1 cellular context compared by ENCODE assay signal in the genomic region with DNA sequence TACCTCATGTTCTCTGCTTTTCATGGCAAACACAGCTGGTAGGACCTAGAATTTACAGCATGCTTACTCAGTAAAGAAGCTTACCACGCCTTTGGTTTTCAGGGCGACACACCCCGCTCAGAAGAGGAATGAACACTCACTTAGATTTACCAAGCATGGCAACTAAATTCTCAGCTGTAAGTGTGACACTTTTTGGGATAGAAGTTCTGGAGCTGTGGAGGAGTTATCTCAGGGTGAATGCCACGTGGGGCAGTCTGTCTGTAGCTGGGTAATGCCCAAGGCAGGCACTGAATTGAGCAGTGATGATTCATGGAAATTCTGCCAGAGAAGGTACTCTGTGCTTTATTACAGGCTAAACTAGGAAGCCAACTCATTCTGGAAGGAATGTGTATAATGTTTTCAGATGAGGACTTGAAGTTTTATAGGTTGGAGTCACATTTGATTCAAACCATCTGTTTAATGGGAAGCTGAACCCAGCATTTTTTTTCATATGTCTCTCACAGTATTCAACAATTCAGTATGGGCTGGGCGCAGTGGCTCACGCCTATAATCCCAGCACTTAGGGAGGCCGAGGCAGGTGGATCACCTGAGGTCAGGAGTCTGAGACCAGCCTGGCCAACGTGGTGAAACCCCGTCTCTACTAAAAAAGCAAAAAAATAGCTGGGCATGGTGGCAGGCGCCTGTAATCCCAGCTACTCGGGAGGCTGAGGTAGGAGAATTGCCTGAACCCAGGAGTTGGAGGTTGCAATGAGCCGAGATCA.
TF ChIP-seq lines count a peak whose summit lies in the region.

No MANE protein-coding gene starts in this region.

TF ChIP-seq in SK-N-SH, 30 proteins besides CTCF, POLR2A, EP300 and RAD21 (continued from another document):
- TF ChIP-seq, protein P1, sequence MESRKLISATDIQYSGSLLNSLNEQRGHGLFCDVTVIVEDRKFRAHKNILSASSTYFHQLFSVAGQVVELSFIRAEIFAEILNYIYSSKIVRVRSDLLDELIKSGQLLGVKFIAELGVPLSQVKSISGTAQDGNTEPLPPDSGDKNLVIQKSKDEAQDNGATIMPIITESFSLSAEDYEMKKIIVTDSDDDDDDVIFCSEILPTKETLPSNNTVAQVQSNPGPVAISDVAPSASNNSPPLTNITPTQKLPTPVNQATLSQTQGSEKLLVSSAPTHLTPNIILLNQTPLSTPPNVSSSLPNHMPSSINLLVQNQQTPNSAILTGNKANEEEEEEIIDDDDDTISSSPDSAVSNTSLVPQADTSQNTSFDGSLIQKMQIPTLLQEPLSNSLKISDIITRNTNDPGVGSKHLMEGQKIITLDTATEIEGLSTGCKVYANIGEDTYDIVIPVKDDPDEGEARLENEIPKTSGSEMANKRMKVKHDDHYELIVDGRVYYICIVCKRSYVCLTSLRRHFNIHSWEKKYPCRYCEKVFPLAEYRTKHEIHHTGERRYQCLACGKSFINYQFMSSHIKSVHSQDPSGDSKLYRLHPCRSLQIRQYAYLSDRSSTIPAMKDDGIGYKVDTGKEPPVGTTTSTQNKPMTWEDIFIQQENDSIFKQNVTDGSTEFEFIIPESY (IDR thresholded peaks at IDR 0.05; ENCODE audit: borderline replicate concordance, low read depth), result peak; percentile 87; the same call in 1 of the 2 replicates
- TF ChIP-seq, protein P2, sequence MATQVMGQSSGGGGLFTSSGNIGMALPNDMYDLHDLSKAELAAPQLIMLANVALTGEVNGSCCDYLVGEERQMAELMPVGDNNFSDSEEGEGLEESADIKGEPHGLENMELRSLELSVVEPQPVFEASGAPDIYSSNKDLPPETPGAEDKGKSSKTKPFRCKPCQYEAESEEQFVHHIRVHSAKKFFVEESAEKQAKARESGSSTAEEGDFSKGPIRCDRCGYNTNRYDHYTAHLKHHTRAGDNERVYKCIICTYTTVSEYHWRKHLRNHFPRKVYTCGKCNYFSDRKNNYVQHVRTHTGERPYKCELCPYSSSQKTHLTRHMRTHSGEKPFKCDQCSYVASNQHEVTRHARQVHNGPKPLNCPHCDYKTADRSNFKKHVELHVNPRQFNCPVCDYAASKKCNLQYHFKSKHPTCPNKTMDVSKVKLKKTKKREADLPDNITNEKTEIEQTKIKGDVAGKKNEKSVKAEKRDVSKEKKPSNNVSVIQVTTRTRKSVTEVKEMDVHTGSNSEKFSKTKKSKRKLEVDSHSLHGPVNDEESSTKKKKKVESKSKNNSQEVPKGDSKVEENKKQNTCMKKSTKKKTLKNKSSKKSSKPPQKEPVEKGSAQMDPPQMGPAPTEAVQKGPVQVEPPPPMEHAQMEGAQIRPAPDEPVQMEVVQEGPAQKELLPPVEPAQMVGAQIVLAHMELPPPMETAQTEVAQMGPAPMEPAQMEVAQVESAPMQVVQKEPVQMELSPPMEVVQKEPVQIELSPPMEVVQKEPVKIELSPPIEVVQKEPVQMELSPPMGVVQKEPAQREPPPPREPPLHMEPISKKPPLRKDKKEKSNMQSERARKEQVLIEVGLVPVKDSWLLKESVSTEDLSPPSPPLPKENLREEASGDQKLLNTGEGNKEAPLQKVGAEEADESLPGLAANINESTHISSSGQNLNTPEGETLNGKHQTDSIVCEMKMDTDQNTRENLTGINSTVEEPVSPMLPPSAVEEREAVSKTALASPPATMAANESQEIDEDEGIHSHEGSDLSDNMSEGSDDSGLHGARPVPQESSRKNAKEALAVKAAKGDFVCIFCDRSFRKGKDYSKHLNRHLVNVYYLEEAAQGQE (IDR thresholded peaks at IDR 0.05; ENCODE audit: low read depth, low read length), result peak; percentile 71; the same call in 1 of the 2 replicates
- TF ChIP-seq RFX5 (IDR thresholded peaks at IDR 0.05; ENCODE audit: low read length) (no peak), SMC3 (IDR thresholded peaks at IDR 0.05; ENCODE audit: low read depth, low read length) (no peak), CHD2 (IDR thresholded peaks at IDR 0.05; ENCODE audit: low read length, partially characterized antibody) (no peak), TAF1 (IDR thresholded peaks at IDR 0.05; ENCODE audit: borderline replicate concordance, low read depth, low read length) (0 out of 2 replicates have a peak, but pooled peaks have one; percentile 33), MXI1 (IDR thresholded peaks at IDR 0.05; ENCODE audit: low read depth, low read length) (peak; percentile 38; the same call in 1 of the 2 replicates), FOSL2 (IDR thresholded peaks at IDR 0.05; ENCODE audit: borderline replicate concordance, low read depth) (peak; percentile 99), FOXJ3 (CRISPR knock-in tag; IDR thresholded peaks at IDR 0.05) (no peak), JUND (IDR thresholded peaks at IDR 0.05) (peak; percentile 97), YY1 (IDR thresholded peaks at IDR 0.05; ENCODE audit: low read depth) (peak; percentile 12; the same call in 1 of the 2 replicates), GATA2 (CRISPR knock-in tag; IDR thresholded peaks at IDR 0.05) (no peak), RXRA (IDR thresholded peaks at IDR 0.05; ENCODE audit: borderline replicate concordance, low read depth) (peak; percentile 94), TCF12 (IDR thresholded peaks at IDR 0.05) (peak; percentile 100), EZH2phosphoT487 (IDR thresholded peaks at IDR 0.05; ENCODE audit: borderline replicate concordance, low read depth) (no peak), NFIC (IDR thresholded peaks at IDR 0.05; ENCODE audit: borderline replicate concordance) (peak; percentile 95)
- TF ChIP-seq, protein P3, sequence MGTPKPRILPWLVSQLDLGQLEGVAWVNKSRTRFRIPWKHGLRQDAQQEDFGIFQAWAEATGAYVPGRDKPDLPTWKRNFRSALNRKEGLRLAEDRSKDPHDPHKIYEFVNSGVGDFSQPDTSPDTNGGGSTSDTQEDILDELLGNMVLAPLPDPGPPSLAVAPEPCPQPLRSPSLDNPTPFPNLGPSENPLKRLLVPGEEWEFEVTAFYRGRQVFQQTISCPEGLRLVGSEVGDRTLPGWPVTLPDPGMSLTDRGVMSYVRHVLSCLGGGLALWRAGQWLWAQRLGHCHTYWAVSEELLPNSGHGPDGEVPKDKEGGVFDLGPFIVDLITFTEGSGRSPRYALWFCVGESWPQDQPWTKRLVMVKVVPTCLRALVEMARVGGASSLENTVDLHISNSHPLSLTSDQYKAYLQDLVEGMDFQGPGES (IDR thresholded peaks at IDR 0.05; ENCODE audit: low read depth, low read length), result no peak
- TF ChIP-seq, protein P4, sequence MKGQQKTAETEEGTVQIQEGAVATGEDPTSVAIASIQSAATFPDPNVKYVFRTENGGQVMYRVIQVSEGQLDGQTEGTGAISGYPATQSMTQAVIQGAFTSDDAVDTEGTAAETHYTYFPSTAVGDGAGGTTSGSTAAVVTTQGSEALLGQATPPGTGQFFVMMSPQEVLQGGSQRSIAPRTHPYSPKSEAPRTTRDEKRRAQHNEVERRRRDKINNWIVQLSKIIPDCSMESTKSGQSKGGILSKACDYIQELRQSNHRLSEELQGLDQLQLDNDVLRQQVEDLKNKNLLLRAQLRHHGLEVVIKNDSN (IDR thresholded peaks at IDR 0.05; ENCODE audit: borderline replicate concordance, low read depth), result peak; percentile 82
